In genomic region chr6:90351696-90352095, GRCh38 we compare ENCODE assay signal across 14 cellular contexts. TPM values are rescaled to one million over a fixed set of nuclear protein-coding genes. Genes with fewer than 3 reads are reported as not detected.
A peak's percentile ranks its signal among the peaks of the same experiment; 100 is the strongest.
DNase-seq lines count a peak whose midpoint lies in the region; ATAC-seq, FAIRE-seq and TF ChIP-seq lines count a peak whose summit lies in the region.
"Had no signal": no experiment of that assay in that cellular context is flagged by ENCODE, and none has a peak within 500 bp of the region (broad histone marks: within the 10 kb centered on the region; RNA-seq: fewer than 3 reads in every experiment).

No MANE protein-coding gene starts in this region.

- DNase-seq in SKM-1 treated with dmso at 0.1 percent for 144 hours (lab: John Stamatoyannopoulos, UW; ENCODE audit: unreplicated experiment) (peak; percentile 20), SKM-1 (lab: John Stamatoyannopoulos, UW; ENCODE audit: unreplicated experiment) (no peak), NOMO-1 (lab: John Stamatoyannopoulos, UW; ENCODE audit: unreplicated experiment in 2 of 2) (peak; percentile 58 to 80), astrocyte (ENCODE audit: low read depth) (peak; percentile 55)
- DNase-seq: 8988T, NCI-H1694 treated with DMSO at 0.1 percent for 48 hours, NCI-H82, tibial artery had no signal

- peak overlapping the region; percentile 75 for H3K27ac Mint-ChIP-seq in astrocyte (ENCODE audit: unreplicated experiment)

- peaks cover 4% of the 10 kb centered on the region for H3K27me3 Mint-ChIP-seq in astrocyte (ENCODE audit: low read depth, unreplicated experiment)

- no peak overlapping the region for H3K4me3 Mint-ChIP-seq in astrocyte (ENCODE audit: unreplicated experiment)

- no peaks in the 10 kb centered on the region for H3K36me3 ChIP-seq in astrocyte (ENCODE audit: insufficient read depth, low read length)
- H3K36me3 ChIP-seq in neutrophil: no peaks in the 10 kb centered on the region
- H3K36me3 ChIP-seq: tibial artery had no signal

- no peaks in the 10 kb centered on the region for H3K79me2 ChIP-seq in astrocyte (ENCODE audit: insufficient read depth, low read length)

- no peaks in the 10 kb centered on the region for H3K9me3 ChIP-seq in astrocyte (ENCODE audit: insufficient read depth, low read depth, low read length)
- H3K9me3 ChIP-seq in neutrophil: no peaks in the 10 kb centered on the region
- H3K9me3 ChIP-seq: tibial artery had no signal

- no peaks in the 10 kb centered on the region for H3K4me1 ChIP-seq in astrocyte (ENCODE audit: insufficient read depth, low read length)
- peaks cover 24 to 28% of the 10 kb centered on the region in 2 experiments for H3K4me1 ChIP-seq in neutrophil (ENCODE audit: control insufficient read depth in 1 of 2, insufficient read depth in 1 of 2, low read depth in 1 of 2, low read length in 1 of 2)
- H3K4me1 ChIP-seq: tibial artery had no signal

- TF ChIP-seq CTCF in astrocyte (IDR thresholded peaks at IDR 0.05; ENCODE audit: insufficient read depth, low read depth, low read length) (no peak), neutrophil (IDR thresholded peaks at IDR 0.05) (no peak)

- no peak overlapping the region for H3K9ac ChIP-seq in astrocyte (ENCODE audit: low read length)

- peaks cover 20% of the 10 kb centered on the region for H3K4me1 Mint-ChIP-seq in astrocyte (ENCODE audit: low read depth, unreplicated experiment)

- no peak for FAIRE-seq in astrocyte (lab: Jason Lieb, UNC)
- FAIRE-seq: GM19239 had no signal

- H2AFZ ChIP-seq in astrocyte (ENCODE audit: low read depth, low read length): no peak overlapping the region

- H3K4me2 ChIP-seq in astrocyte (ENCODE audit: low read length): no peak overlapping the region

- no peaks in the 10 kb centered on the region for H4K20me1 ChIP-seq in astrocyte (ENCODE audit: insufficient read depth, low read length)

- no peaks in the 10 kb centered on the region for H3K36me3 Mint-ChIP-seq in astrocyte (ENCODE audit: low read depth, unreplicated experiment)

- H3K27me3 ChIP-seq in astrocyte (ENCODE audit: insufficient read depth, low read length) (no peaks in the 10 kb centered on the region), neutrophil (peaks cover 3% of the 10 kb centered on the region)
- H3K27me3 ChIP-seq: tibial artery had no signal

- no peak overlapping the region for H3K27ac ChIP-seq in astrocyte (ENCODE audit: low read depth, low read length)
- H3K27ac ChIP-seq in neutrophil: peak overlapping the region; percentile 88
- H3K27ac ChIP-seq: tibial artery had no signal

- H3K9me3 Mint-ChIP-seq in astrocyte (ENCODE audit: unreplicated experiment): no peaks in the 10 kb centered on the region

- H3K4me3 ChIP-seq in astrocyte (ENCODE audit: insufficient read depth, low read depth, low read length) (no peak overlapping the region), neutrophil (ENCODE audit: low read depth in 1 of 2, low read length in 1 of 2) (no peak overlapping the region)
- H3K4me3 ChIP-seq: tibial artery had no signal

- ATAC-seq in HG02885 (IDR thresholded peaks at IDR 0.05; ENCODE audit: poor library complexity, unreplicated experiment): no peak
- ATAC-seq in HG02870 (IDR thresholded peaks at IDR 0.05; ENCODE audit: unreplicated experiment): no peak
- no peak for ATAC-seq in HG03097 (IDR thresholded peaks at IDR 0.05; ENCODE audit: low FRiP score, unreplicated experiment)

RNA-seq across cellular contexts. Expression of gene BACH2, which starts 55.1 kb away (rescaled TPM):
- total RNA-seq in astrocyte: 12.6 and 17.5 TPM in 2 replicates
- total RNA-seq: HT-29 had no signal
